In genomic region chr2:189641565-189641964, GRCh38 we compare ENCODE assay signal across 1 cellular context.
TF ChIP-seq lines count a peak whose summit lies in the region.

No MANE protein-coding gene starts in this region.

TF ChIP-seq in GM23338, 12 proteins besides CTCF, POLR2A, EP300 and RAD21 (continued from another document):
- TF ChIP-seq ETS1 (IDR thresholded peaks at IDR 0.05), result no peak
- TF ChIP-seq EZH2phosphoT487 (IDR thresholded peaks at IDR 0.05; ENCODE audit: unreplicated experiment), result no peak
- TF ChIP-seq JUNB (IDR thresholded peaks at IDR 0.05; ENCODE audit: unreplicated experiment), result no peak
- TF ChIP-seq STAT1 (IDR thresholded peaks at IDR 0.05; ENCODE audit: unreplicated experiment), result no peak
- TF ChIP-seq, protein P1, sequence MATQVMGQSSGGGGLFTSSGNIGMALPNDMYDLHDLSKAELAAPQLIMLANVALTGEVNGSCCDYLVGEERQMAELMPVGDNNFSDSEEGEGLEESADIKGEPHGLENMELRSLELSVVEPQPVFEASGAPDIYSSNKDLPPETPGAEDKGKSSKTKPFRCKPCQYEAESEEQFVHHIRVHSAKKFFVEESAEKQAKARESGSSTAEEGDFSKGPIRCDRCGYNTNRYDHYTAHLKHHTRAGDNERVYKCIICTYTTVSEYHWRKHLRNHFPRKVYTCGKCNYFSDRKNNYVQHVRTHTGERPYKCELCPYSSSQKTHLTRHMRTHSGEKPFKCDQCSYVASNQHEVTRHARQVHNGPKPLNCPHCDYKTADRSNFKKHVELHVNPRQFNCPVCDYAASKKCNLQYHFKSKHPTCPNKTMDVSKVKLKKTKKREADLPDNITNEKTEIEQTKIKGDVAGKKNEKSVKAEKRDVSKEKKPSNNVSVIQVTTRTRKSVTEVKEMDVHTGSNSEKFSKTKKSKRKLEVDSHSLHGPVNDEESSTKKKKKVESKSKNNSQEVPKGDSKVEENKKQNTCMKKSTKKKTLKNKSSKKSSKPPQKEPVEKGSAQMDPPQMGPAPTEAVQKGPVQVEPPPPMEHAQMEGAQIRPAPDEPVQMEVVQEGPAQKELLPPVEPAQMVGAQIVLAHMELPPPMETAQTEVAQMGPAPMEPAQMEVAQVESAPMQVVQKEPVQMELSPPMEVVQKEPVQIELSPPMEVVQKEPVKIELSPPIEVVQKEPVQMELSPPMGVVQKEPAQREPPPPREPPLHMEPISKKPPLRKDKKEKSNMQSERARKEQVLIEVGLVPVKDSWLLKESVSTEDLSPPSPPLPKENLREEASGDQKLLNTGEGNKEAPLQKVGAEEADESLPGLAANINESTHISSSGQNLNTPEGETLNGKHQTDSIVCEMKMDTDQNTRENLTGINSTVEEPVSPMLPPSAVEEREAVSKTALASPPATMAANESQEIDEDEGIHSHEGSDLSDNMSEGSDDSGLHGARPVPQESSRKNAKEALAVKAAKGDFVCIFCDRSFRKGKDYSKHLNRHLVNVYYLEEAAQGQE (IDR thresholded peaks at IDR 0.05; ENCODE audit: unreplicated experiment), result no peak
- no peak for TF ChIP-seq ZNF114 (CRISPR knock-in tag; IDR thresholded peaks at IDR 0.05)
